ENCODE assay signal across 8 cellular contexts in genomic region chr6:25278914-25279747, GRCh38.
DNase-seq lines count a peak whose midpoint lies in the region; ATAC-seq and TF ChIP-seq lines count a peak whose summit lies in the region.

Gene CARMIL1 (plus strand): TSS chr6:25279374. CDS start chr6:25279796, 422 bp downstream.

- H3K9me3 Mint-ChIP-seq in T-helper 2 cell treated with Interferon-gamma antibody and Interleukin-4, amounts not matched to agents 5 μg/mL and 100 μg/mL, for 36 hours: no peaks in the 10 kb centered on the region

- peak within 1 kb of the TSS; percentile 69 for H3K27ac Mint-ChIP-seq in T-helper 2 cell treated with Interferon-gamma antibody and Interleukin-4, amounts not matched to agents 5 μg/mL and 100 μg/mL, for 36 hours

- in situ Hi-C loops in GM13977 (cut with MboI; ENCODE audit: low pct_unique_long_range_greater_than_20kb, low sequenced_read_pairs, unreplicated experiment) (loop anchor here (10.0 kb wide), 1 partner anchor 206 kb away; no protein-coding TSS in a partner anchor), astrocyte of the cerebellum (cut with HindIII; ENCODE audit: low sequenced_read_pairs) (no loop called here)

- TF ChIP-seq CTCF in GM13977 (IDR thresholded peaks at IDR 0.05; ENCODE audit: extremely low read depth, insufficient read depth, missing control alignments) (peak; percentile 71), astrocyte of the cerebellum (IDR thresholded peaks at IDR 0.05; ENCODE audit: low read depth, low read length, missing control alignments) (peak; percentile 66)

- DNase-seq in GM13977 (ENCODE audit: low spot score) (peak; percentile 90), NCI-H1436 treated with DMSO at 0.1 percent for 48 hours (lab: John Stamatoyannopoulos, UW) (peak; percentile 45), astrocyte of the cerebellum (ENCODE audit: low read depth) (no peak), hippocampal formation (lab: John Stamatoyannopoulos, UW) (peak; percentile 57), retina (peak; percentile 93), GF-D8 (lab: John Stamatoyannopoulos, UW) (no peak)
- peak; percentile 71 for DNase-seq in T-helper 2 cell treated with Interferon-gamma antibody and Interleukin-4, amounts not matched to agents 5 μg/mL and 100 μg/mL, for 36 hours (ENCODE audit: low spot score)

- H3K27me3 Mint-ChIP-seq in T-helper 2 cell treated with Interferon-gamma antibody and Interleukin-4, amounts not matched to agents 5 μg/mL and 100 μg/mL, for 36 hours (ENCODE audit: low read depth): peaks cover 20% of the 10 kb centered on the region

- ATAC-seq in HG02798 (IDR thresholded peaks at IDR 0.05; ENCODE audit: poor library complexity, unreplicated experiment): peak; percentile 79

- H3K4me1 Mint-ChIP-seq in T-helper 2 cell treated with Interferon-gamma antibody and Interleukin-4, amounts not matched to agents 5 μg/mL and 100 μg/mL, for 36 hours (ENCODE audit: low read depth): peaks cover 20% of the 10 kb centered on the region

- H3K36me3 Mint-ChIP-seq in T-helper 2 cell treated with Interferon-gamma antibody and Interleukin-4, amounts not matched to agents 5 μg/mL and 100 μg/mL, for 36 hours (ENCODE audit: low read depth): no peaks in the 10 kb centered on the region

- H3K4me3 Mint-ChIP-seq in T-helper 2 cell treated with Interferon-gamma antibody and Interleukin-4, amounts not matched to agents 5 μg/mL and 100 μg/mL, for 36 hours: peak within 1 kb of the TSS; percentile 89

- H3K4me3 ChIP-seq in astrocyte of the cerebellum (ENCODE audit: low read depth, low read length): peak within 1 kb of the TSS; percentile 74

Comparison
In these comparisons a context has a peak if more than half of its experiments do, and no peak if none do; other contexts are left out.
1. DNase-seq: peak in GM13977 (single experiment), NCI-H1436 treated with DMSO at 0.1 percent for 48 hours (single experiment), T-helper 2 cell treated with Interferon-gamma antibody and Interleukin-4, amounts not matched to agents 5 μg/mL and 100 μg/mL, for 36 hours (single experiment), hippocampal formation (2 of 2) and retina (single experiment); none in astrocyte of the cerebellum (single experiment) and GF-D8 (single experiment).